ENCODE assay signal across 29 cellular contexts in the genomic region with DNA sequence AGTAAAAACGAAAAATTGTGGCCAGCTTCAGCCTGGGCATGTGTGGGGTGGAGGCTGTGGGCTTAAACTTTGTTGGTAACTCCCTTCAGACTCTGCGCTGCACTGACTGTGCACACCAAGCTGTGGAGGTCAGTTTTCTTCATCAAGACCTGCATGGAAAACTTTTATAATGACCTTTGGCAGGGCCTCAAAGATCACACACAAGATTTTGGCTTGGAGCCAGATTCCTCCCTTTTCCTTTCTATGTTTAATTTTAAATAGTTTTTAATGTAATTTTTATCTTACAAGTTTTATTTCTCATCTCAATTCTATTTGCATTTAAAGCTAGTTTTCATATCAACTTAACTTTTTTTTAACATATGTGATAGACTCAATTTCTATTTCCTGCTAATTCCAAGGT.
DNase-seq lines count a peak whose midpoint lies in the region; ATAC-seq, FAIRE-seq and TF ChIP-seq lines count a peak whose summit lies in the region.
"Had no signal": no experiment of that assay in that cellular context is flagged by ENCODE, and none has a peak within 500 bp of the region (broad histone marks: within the 10 kb centered on the region; RNA-seq: fewer than 3 reads in every experiment).

No MANE protein-coding gene starts in this region.

- DNase-seq in DMS53 (lab: John Stamatoyannopoulos, UW) (peak; percentile 18), DMS53 treated with DMSO at 0.1 percent for 48 hours (lab: John Stamatoyannopoulos, UW; ENCODE audit: unreplicated experiment) (no peak), BE2C (peak; percentile 7), NCI-H69 (lab: John Stamatoyannopoulos, UW) (peak; percentile 33), H1 (ENCODE audit: low read depth in 1 of 2, low spot score in 2 of 2) (no peak), CD14-positive monocyte (ENCODE audit: low spot score) (no peak), SIG-M5 (lab: John Stamatoyannopoulos, UW) (no peak)
- DNase-seq: 8988T; ACHN; CD4-positive, CD25-positive, alpha-beta regulatory T cell; DMS79; EL; GDM1; Kasumi-1; MG63; NCI-H1417; NCI-H1694; NCI-H2081 treated with DMSO at 0.1 percent for 48 hours; NCI-H446 treated with DMSO at 0.1 percent for 48 hours; NCI-H526; Peyer's patch; SK-N-SH; SW 1271 had no signal

- no peak for TF ChIP-seq EP300 in H1 (IDR thresholded peaks at IDR 0.05; ENCODE audit: borderline replicate concordance in 1 of 2, low read depth in 2 of 2, low read length in 2 of 2)

- 92% methylated on average over 2 of the region's 2 CpGs; no CpG with 5 or more reads in 1 of the 2 experiments for WGBS in H1 (ENCODE audit: extremely low coverage in 1 of 2, insufficient coverage in 1 of 2, insufficient read length in 1 of 2, insufficient replicate concordance in 2 of 2, low coverage in 1 of 2, low lambda C conversion rate in 2 of 2, missing lambda C conversion rate in 1 of 2), 2 experiments

- no peak overlapping the region for H3K18ac ChIP-seq in H1 (ENCODE audit: extremely low read depth, low read length)

- H3K9me3 ChIP-seq in BE2C (no peaks in the 10 kb centered on the region), H1 (ENCODE audit: insufficient read depth in 2 of 2, low read depth in 1 of 2, low read length in 1 of 2) (no peaks in the 10 kb centered on the region)
- H3K9me3 ChIP-seq: MG63, Peyer's patch, SK-N-SH had no signal

- H3K9ac ChIP-seq in H1 (replicated peaks in 1 of 4; ENCODE audit: extremely low read depth in 1 of 4, low read depth in 3 of 4, low read length in 3 of 4): no peak overlapping the region
- H3K9ac ChIP-seq: SK-N-SH had no signal

- H4K20me1 ChIP-seq in H1 (replicated peaks in 1 of 2; ENCODE audit: control insufficient read depth in 1 of 2, insufficient read depth in 2 of 2, low read length in 2 of 2): no peaks in the 10 kb centered on the region

- H3K4me3 Mint-ChIP-seq in CD14-positive monocyte: no peak overlapping the region
- H3K4me3 Mint-ChIP-seq: CD4-positive, CD25-positive, alpha-beta regulatory T cell; T-helper 1 cell treated with Interleukin-12 subunit alpha and Interleukin-12 subunit beta and Interleukin-4 antibody, amounts not matched to agents 30 μg/mL and 1 μg/mL, for 36 hours had no signal

- POLR2A ChIA-PET in H1 (lab: Charles Lee; ENCODE audit: partially characterized antibody): no interaction called here

- no peaks in the 10 kb centered on the region for H3K79me2 ChIP-seq in H1 (ENCODE audit: control insufficient read depth in 1 of 2, insufficient read depth in 2 of 2, low read length in 2 of 2)

- H3K4me3 ChIP-seq in BE2C (ENCODE audit: low read depth, low read length) (no peak overlapping the region), H1 (ENCODE audit: extremely low read depth in 1 of 4, insufficient read depth in 2 of 4, low read depth in 3 of 4, low read length in 4 of 4) (no peak overlapping the region)
- H3K4me3 ChIP-seq: MG63, Peyer's patch had no signal

- H4K91ac ChIP-seq in H1 (replicated peaks; ENCODE audit: insufficient read length, low read length): no peak overlapping the region

- intact Hi-C loops in CD14-positive monocyte (cut with micrococcal nuclease): no loop called here

- H3K27me3 ChIP-seq in BE2C (no peaks in the 10 kb centered on the region), H1 (replicated peaks in 1 of 4; ENCODE audit: control insufficient read depth in 3 of 4, extremely low read depth in 1 of 4, insufficient read depth in 3 of 4, low read length in 3 of 4) (no peaks in the 10 kb centered on the region)
- H3K27me3 ChIP-seq: MG63, Peyer's patch had no signal

- CTCF ChIA-PET in H1 (lab: Charles Lee; ENCODE audit: partially characterized antibody): no interaction called here

- H3K23me2 ChIP-seq in H1 (ENCODE audit: low read depth, low read length): no peaks in the 10 kb centered on the region

- H3K4me2 ChIP-seq in H1 (ENCODE audit: insufficient read depth in 1 of 2, low read depth in 2 of 2, low read length in 2 of 2): no peak overlapping the region
- H3K4me2 ChIP-seq: SK-N-SH had no signal

- H2AFZ ChIP-seq in H1 (ENCODE audit: low read length): 0 out of 2 replicates have a peak overlapping the region, but pooled peaks have one; percentile 76

- H3K4me1 ChIP-seq in BE2C: no peaks in the 10 kb centered on the region
- H3K4me1 ChIP-seq in H1 (replicated peaks in 1 of 4; ENCODE audit: control insufficient read depth in 3 of 4, insufficient read depth in 4 of 4, low read length in 3 of 4): no peaks in the 10 kb centered on the region
- H3K4me1 ChIP-seq: Peyer's patch had no signal

- no peaks in the 10 kb centered on the region for H3K27me3 Mint-ChIP-seq in CD14-positive monocyte (ENCODE audit: low read depth in 3 of 3)
- H3K27me3 Mint-ChIP-seq: CD4-positive, CD25-positive, alpha-beta regulatory T cell had no signal

- H3K14ac ChIP-seq in H1 (ENCODE audit: insufficient read length): no peak overlapping the region

- no peak overlapping the region for H2BK12ac ChIP-seq in H1 (ENCODE audit: low read depth, low read length)

- no peak overlapping the region for H2AK5ac ChIP-seq in H1 (ENCODE audit: low read depth, low read length)

- no peaks in the 10 kb centered on the region for H3K4me1 Mint-ChIP-seq in CD14-positive monocyte
- H3K4me1 Mint-ChIP-seq: CD4-positive, CD25-positive, alpha-beta regulatory T cell had no signal

- H2BK120ac ChIP-seq in H1 (replicated peaks; ENCODE audit: low read depth, low read length): no peak overlapping the region

- no peak for TF ChIP-seq RAD21 in H1 (IDR thresholded peaks at IDR 0.05 in 1 of 2, conservative IDR thresholded peaks at IDR 0.05 in 1 of 2; ENCODE audit: low read depth in 2 of 2, low read length in 2 of 2)

- no peak for TF ChIP-seq POLR2A in H1 (IDR thresholded peaks at IDR 0.05; ENCODE audit: control extremely low read depth in 1 of 2, low read depth in 2 of 2, low read length in 2 of 2)

- no peak overlapping the region for H2BK5ac ChIP-seq in H1 (ENCODE audit: low read depth, low read length)

- H3K4ac ChIP-seq in H1 (replicated peaks; ENCODE audit: insufficient read length, low read depth, low read length): no peak overlapping the region

- no peak overlapping the region for H4K5ac ChIP-seq in H1 (ENCODE audit: insufficient read length, low read depth, low read length)

- no peak for FAIRE-seq in H1 (lab: Jason Lieb, UNC)
- FAIRE-seq: GM12891, GM19239, H54 had no signal

- H2BK20ac ChIP-seq in H1 (ENCODE audit: low read length): no peak overlapping the region

- no peak overlapping the region for H2BK15ac ChIP-seq in H1 (ENCODE audit: low read length)

- no peak for ATAC-seq in GM18873 (IDR thresholded peaks at IDR 0.05; ENCODE audit: low FRiP score, unreplicated experiment)

- H3K27ac Mint-ChIP-seq in CD14-positive monocyte: no peak overlapping the region
- H3K27ac Mint-ChIP-seq: CD4-positive, CD25-positive, alpha-beta regulatory T cell; T-helper 1 cell treated with Interleukin-12 subunit alpha and Interleukin-12 subunit beta and Interleukin-4 antibody, amounts not matched to agents 30 μg/mL and 1 μg/mL, for 36 hours had no signal

- H3K36me3 ChIP-seq in BE2C: no peaks in the 10 kb centered on the region
- H3K36me3 ChIP-seq in H1 (ENCODE audit: control insufficient read depth in 2 of 4, insufficient read depth in 4 of 4, low read length in 3 of 4): no peaks in the 10 kb centered on the region
- H3K36me3 ChIP-seq: MG63, Peyer's patch had no signal

- no peaks in the 10 kb centered on the region for H3K9me3 Mint-ChIP-seq in CD14-positive monocyte

- no peak overlapping the region for H3K27ac ChIP-seq in H1 (ENCODE audit: low read depth, low read length)
- H3K27ac ChIP-seq: HL-60, Peyer's patch had no signal

- H4K8ac ChIP-seq in H1 (ENCODE audit: extremely low read depth, insufficient read depth, low read length): no peak overlapping the region

- no peak overlapping the region for H3K23ac ChIP-seq in H1 (ENCODE audit: insufficient read length)

- H3K56ac ChIP-seq in H1 (replicated peaks; ENCODE audit: insufficient read length, low read depth, low read length): no peak overlapping the region

- H3K79me1 ChIP-seq in H1 (ENCODE audit: low read depth, low read length): no peaks in the 10 kb centered on the region

- TF ChIP-seq CTCF in BE2C (IDR thresholded peaks at IDR 0.05; ENCODE audit: low read depth, low read length): no peak
- no peak for TF ChIP-seq CTCF in H1 (IDR thresholded peaks at IDR 0.05; ENCODE audit: control extremely low read depth in 1 of 3, insufficient read depth in 1 of 3, low read depth in 1 of 3, low read length in 3 of 3)
- TF ChIP-seq CTCF in CD14-positive monocyte (IDR thresholded peaks at IDR 0.05): no peak

- H3K36me3 Mint-ChIP-seq in CD14-positive monocyte: no peaks in the 10 kb centered on the region
- H3K36me3 Mint-ChIP-seq: CD4-positive, CD25-positive, alpha-beta regulatory T cell had no signal

TF ChIP-seq in H1, 55 proteins besides CTCF, POLR2A, EP300 and RAD21:
- TF ChIP-seq KDM5A (IDR thresholded peaks at IDR 0.05; ENCODE audit: low read length) (no peak), ZNF274 (IDR thresholded peaks at IDR 0.05; ENCODE audit: borderline replicate concordance, extremely low read depth, low read length) (no peak), ATF3 (IDR thresholded peaks at IDR 0.05; ENCODE audit: insufficient read depth, low read depth, low read length) (no peak)
- TF ChIP-seq, protein P1, sequence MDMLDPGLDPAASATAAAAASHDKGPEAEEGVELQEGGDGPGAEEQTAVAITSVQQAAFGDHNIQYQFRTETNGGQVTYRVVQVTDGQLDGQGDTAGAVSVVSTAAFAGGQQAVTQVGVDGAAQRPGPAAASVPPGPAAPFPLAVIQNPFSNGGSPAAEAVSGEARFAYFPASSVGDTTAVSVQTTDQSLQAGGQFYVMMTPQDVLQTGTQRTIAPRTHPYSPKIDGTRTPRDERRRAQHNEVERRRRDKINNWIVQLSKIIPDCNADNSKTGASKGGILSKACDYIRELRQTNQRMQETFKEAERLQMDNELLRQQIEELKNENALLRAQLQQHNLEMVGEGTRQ (IDR thresholded peaks at IDR 0.05; ENCODE audit: low read length): no peak

Comparison
In these comparisons a context has a peak if more than half of its experiments do, and no peak if none do; other contexts are left out.
1. DNase-seq: peak in DMS53 (single experiment), BE2C (single experiment) and NCI-H69 (single experiment); none in DMS53 treated with DMSO at 0.1 percent for 48 hours (single experiment), H1 (0 of 2), CD14-positive monocyte (single experiment) and SIG-M5 (single experiment).